ENCODE assay signal across 8 cellular contexts in genomic region chr12:106149096-106149784, GRCh38. TPM values are rescaled to one million over a fixed set of nuclear protein-coding genes. Genes with fewer than 3 reads are reported as not detected.
A peak's percentile ranks its signal among the peaks of the same experiment; 100 is the strongest.
DNase-seq lines count a peak whose midpoint lies in the region; ATAC-seq and TF ChIP-seq lines count a peak whose summit lies in the region.

No MANE protein-coding gene starts in this region.

- no peaks in the 10 kb centered on the region for H3K36me3 ChIP-seq in prostate gland

- intact Hi-C loops in prostate gland (cut with DNase I), result no loop called here

- H3K9me3 ChIP-seq in prostate gland, result no peaks in the 10 kb centered on the region

- H3K27ac ChIP-seq in prostate gland, result no peak overlapping the region

- ATAC-seq in GM18909 (IDR thresholded peaks at IDR 0.05; ENCODE audit: poor library complexity, unreplicated experiment), result no peak

- in situ Hi-C loops in G401 (cut with HindIII; ENCODE audit: low sequenced_read_pairs), result no loop called here

- TF ChIP-seq POLR2A in prostate gland (IDR thresholded peaks at IDR 0.05), result no peak

- TF ChIP-seq CTCF in GM12864 (IDR thresholded peaks at IDR 0.05; ENCODE audit: low read depth, low read length, missing control alignments) (peak; percentile 46), epithelial cell of esophagus (IDR thresholded peaks at IDR 0.05; ENCODE audit: insufficient read depth, low read depth, low read length, missing control alignments) (peak; percentile 84), prostate gland (IDR thresholded peaks at IDR 0.05) (peak in 3 of 4 experiments; percentile 54 to 67 (median 61))

- H3K4me1 ChIP-seq in prostate gland (replicated peaks), result no peaks in the 10 kb centered on the region

- H3K27me3 ChIP-seq in prostate gland (replicated peaks; ENCODE audit: insufficient read depth), result no peaks in the 10 kb centered on the region

- WGBS in prostate gland, result 58% methylated on average over 10 of the region's 10 CpGs

- no peak overlapping the region for H3K4me3 ChIP-seq in GM12864 (ENCODE audit: low read depth, low read length)
- no peak overlapping the region for H3K4me3 ChIP-seq in epithelial cell of esophagus (ENCODE audit: low read length)
- H3K4me3 ChIP-seq in prostate gland, result no peak overlapping the region

- no peak for DNase-seq in GM12864 (ENCODE audit: low read depth)
- peak; percentile 72 to 92 for DNase-seq in NOMO-1 (lab: John Stamatoyannopoulos, UW; ENCODE audit: unreplicated experiment in 2 of 2)
- peak; percentile 57 for DNase-seq in epithelial cell of esophagus (ENCODE audit: low read depth)
- DNase-seq in prostate gland (ENCODE audit: low spot score), result peak; percentile 39
- DNase-seq in activated CD8-positive, alpha-beta memory T cell treated with anti-CD3 and anti-CD28 coated beads, Interleukin-2, amount 50 U/mL, for 4 hours, result no peak
- no peak for DNase-seq in G401 (ENCODE audit: low spot score)
- DNase-seq in NCI-H187 (lab: John Stamatoyannopoulos, UW), result no peak

RNA-seq across cellular contexts. Expression of gene NUAK1, which starts 10.5 kb away (rescaled TPM):
- total RNA-seq in prostate gland, result 10 to 100 TPM in 1 of 2 donors, 1 to 10 TPM in 1; 9.6 to 16.0 TPM
- total RNA-seq in G401 (2014; rRNA removed; shearing (Covaris generic)), result 8.0 and 20.4 TPM in 2 replicates

Comparison
In these comparisons a context has a peak if more than half of its experiments do, and no peak if none do; other contexts are left out.
1. DNase-seq: peak in NOMO-1 (2 of 2), epithelial cell of esophagus (single experiment) and prostate gland (single experiment); none in GM12864 (single experiment), activated CD8-positive, alpha-beta memory T cell treated with anti-CD3 and anti-CD28 coated beads, Interleukin-2, amount 50 U/mL, for 4 hours (single experiment), G401 (single experiment) and NCI-H187 (0 of 2).
2. Peak in every context shown above with its lines, with median percentiles within 50 percentile points of each other: CTCF ChIP-seq.